10 cellular contexts compared by ENCODE assay signal in genomic region chr5:73783823-73784222, GRCh38.
DNase-seq lines count a peak whose midpoint lies in the region; ATAC-seq and TF ChIP-seq lines count a peak whose summit lies in the region.
"Had no signal": no experiment of that assay in that cellular context is flagged by ENCODE, and none has a peak within 500 bp of the region (broad histone marks: within the 10 kb centered on the region; RNA-seq: fewer than 3 reads in every experiment).

No MANE protein-coding gene starts in this region.

- H4K20me1 ChIP-seq in HCT116 (ENCODE audit: insufficient read depth), result no peaks in the 10 kb centered on the region

- POLR2A ChIA-PET in AG04450 (lab: Yijun Ruan, JAX), result no interaction called here
- POLR2A ChIA-PET in HCT116 (lab: Charles Lee), result no interaction called here
- POLR2A ChIA-PET in RWPE1 (lab: Yijun Ruan, JAX; ENCODE audit: low non-redundant PET), result no interaction called here
- POLR2A ChIA-PET in naive thymus-derived CD8-positive, alpha-beta T cell (lab: Charles Lee), result no interaction called here

- intact Hi-C loops in HCT116 (cut with micrococcal nuclease), result no loop called here

- H3K9me3 ChIP-seq in AG04450 (ENCODE audit: control insufficient read depth, insufficient read depth, low read length), result no peaks in the 10 kb centered on the region
- H3K9me3 ChIP-seq in HCT116 (ENCODE audit: control insufficient read depth in 1 of 2, insufficient read depth in 1 of 2, low read depth in 1 of 2, low read length in 2 of 2), result no peaks in the 10 kb centered on the region
- H3K9me3 ChIP-seq: Peyer's patch had no signal

- no peak overlapping the region for H3K9ac ChIP-seq in HCT116 (ENCODE audit: low read length)

- no peak overlapping the region for H3K4me2 ChIP-seq in HCT116 (ENCODE audit: low read length)

- TF ChIP-seq CTCF in AG04450 (IDR thresholded peaks at IDR 0.05; ENCODE audit: low read depth, low read length), result peak; percentile 46
- TF ChIP-seq CTCF in HCT116 (IDR thresholded peaks at IDR 0.05 in 2 of 3, conservative IDR thresholded peaks at IDR 0.05 in 1 of 3; ENCODE audit: borderline replicate concordance in 1 of 3, insufficient read depth in 1 of 3, low read depth in 2 of 3, low read length in 2 of 3), result peak in 2 of 3 experiments; percentile 24 to 34; a peak in 2 of 6 replicates
- peak; percentile 30; the same call in 1 of the 2 replicates for TF ChIP-seq CTCF in RWPE1 (conservative IDR thresholded peaks at IDR 0.05; ENCODE audit: low read depth)

- peaks cover 4 to 28% (median 11%) of the 10 kb centered on the region in 5 donors for H3K27me3 Mint-ChIP-seq in naive thymus-derived CD8-positive, alpha-beta T cell

- no peaks in the 10 kb centered on the region; the same call in 1 of the 2 replicates for H3K9me2 ChIP-seq in HCT116 (ENCODE audit: insufficient read depth)

- H3K27ac ChIP-seq in AG04450 (ENCODE audit: low read depth, low read length), result no peak overlapping the region
- H3K27ac ChIP-seq in HCT116 (ENCODE audit: low read depth, low read length), result no peak overlapping the region
- no peak overlapping the region for H3K27ac ChIP-seq in RWPE1
- H3K27ac ChIP-seq: Peyer's patch had no signal

- peak; percentile 30; the same call in 1 of the 2 replicates for TF ChIP-seq RAD21 in HCT116 (IDR thresholded peaks at IDR 0.05; ENCODE audit: low read depth)

- TF ChIP-seq POLR2A in HCT116 (IDR thresholded peaks at IDR 0.05; ENCODE audit: borderline replicate concordance, extremely low read depth, insufficient read depth, insufficient read length), result no peak

- no peaks in the 10 kb centered on the region for H3K4me1 Mint-ChIP-seq in naive thymus-derived CD8-positive, alpha-beta T cell

- no peaks in the 10 kb centered on the region for H3K4me1 ChIP-seq in HCT116 (ENCODE audit: control insufficient read depth in 1 of 2, insufficient read depth in 2 of 2, low read length in 2 of 2)
- H3K4me1 ChIP-seq: Peyer's patch had no signal

- CTCF ChIA-PET in AG04450 (lab: Charles Lee), result interaction anchor here (0.6 to 4.2 kb wide), 15 partner anchors 8 to 237 kb away, joined by 3 to 44 read pairs (median 3); no protein-coding TSS in a partner anchor
- CTCF ChIA-PET in HCT116 (lab: Charles Lee), result interaction anchor here (1.0 kb wide), 1 partner anchor 9 kb away, joined by 5 read pairs; no protein-coding TSS in a partner anchor
- CTCF ChIA-PET in RWPE1 (lab: Yijun Ruan, JAX), result interaction anchor here (0.6 to 1.8 kb wide), 3 partner anchors 8 to 1067 kb away, joined by 4 to 7 read pairs (median 6); no protein-coding TSS in a partner anchor

- no peaks in the 10 kb centered on the region for H3K36me3 ChIP-seq in HCT116 (ENCODE audit: control insufficient read depth in 1 of 2, insufficient read depth in 2 of 2, low read length in 2 of 2)
- H3K36me3 ChIP-seq: Peyer's patch had no signal

- RAD21 ChIA-PET in HCT116 (lab: Charles Lee; ENCODE audit: low non-redundant PET in 1 of 2, low total read pairs in 2 of 2, uncharacterized antibody in 2 of 2, unreplicated experiment in 2 of 2), result no interaction called here

- ATAC-seq in HCT116, result no peak
- ATAC-seq in GM21723 (IDR thresholded peaks at IDR 0.05; ENCODE audit: unreplicated experiment), result no peak
- no peak for ATAC-seq in GM18909 (IDR thresholded peaks at IDR 0.05; ENCODE audit: poor library complexity, unreplicated experiment)
- no peak for ATAC-seq in naive thymus-derived CD8-positive, alpha-beta T cell

- H3K27me3 ChIP-seq in AG04450 (ENCODE audit: control insufficient read depth, insufficient read depth, low read length) (no peaks in the 10 kb centered on the region), HCT116 (ENCODE audit: insufficient read depth, low read length) (no peaks in the 10 kb centered on the region)
- H3K27me3 ChIP-seq: Peyer's patch had no signal

- no peak overlapping the region for H3K4me3 ChIP-seq in AG04450 (ENCODE audit: low read depth, low read length)
- H3K4me3 ChIP-seq in HCT116 (replicated peaks in 1 of 2; ENCODE audit: low read depth in 1 of 2, low read length in 2 of 2), result no peak overlapping the region
- H3K4me3 ChIP-seq: Peyer's patch had no signal

- H2AFZ ChIP-seq in HCT116 (ENCODE audit: low read depth, low read length, poor library complexity, severe bottlenecking), result no peak overlapping the region

- no peaks in the 10 kb centered on the region for H3K36me3 Mint-ChIP-seq in naive thymus-derived CD8-positive, alpha-beta T cell

- no peaks in the 10 kb centered on the region for H3K9me3 Mint-ChIP-seq in naive thymus-derived CD8-positive, alpha-beta T cell

- DNase-seq in AG04450 (ENCODE audit: low read depth, low spot score) (no peak), HCT116 (ENCODE audit: low read depth, low spot score) (no peak), RWPE1 (ENCODE audit: low spot score) (no peak), foreskin melanocyte (peak; percentile 61)
- DNase-seq in stimulated activated CD8-positive, alpha-beta memory T cell treated with anti-CD3 and anti-CD28 coated beads, Interleukin-4, amount 100 ng/mL, for 48 hours, result no peak
- DNase-seq in naive thymus-derived CD8-positive, alpha-beta T cell, result no peak
- DNase-seq: hypothalamus, Peyer's patch had no signal

- H3K4me3 Mint-ChIP-seq in naive thymus-derived CD8-positive, alpha-beta T cell, result no peak overlapping the region

- no TSS peak for BruUV-seq in HCT116 (replicated peaks; lab: Mats Ljungman, UMichigan)

- no peak overlapping the region for H3K27ac Mint-ChIP-seq in naive thymus-derived CD8-positive, alpha-beta T cell

- no peaks in the 10 kb centered on the region for H3K79me2 ChIP-seq in HCT116 (ENCODE audit: insufficient read depth, low read length)

TF ChIP-seq in HCT116, 20 proteins besides CTCF, POLR2A, EP300 and RAD21:
- TF ChIP-seq ZFX (IDR thresholded peaks at IDR 0.05) (no peak), EGR1 (IDR thresholded peaks at IDR 0.05; ENCODE audit: low read depth) (no peak), ZNF274 (IDR thresholded peaks at IDR 0.05; ENCODE audit: low read depth, low read length) (no peak)
